12 cellular contexts compared by ENCODE assay signal in genomic region chr10:69217119-69217754, GRCh38. TPM values are rescaled to one million over a fixed set of nuclear protein-coding genes. Genes with fewer than 3 reads are reported as not detected.
DNase-seq lines count a peak whose midpoint lies in the region; ATAC-seq and TF ChIP-seq lines count a peak whose summit lies in the region.
"Had no signal": no experiment of that assay in that cellular context is flagged by ENCODE, and none has a peak within 500 bp of the region (broad histone marks: within the 10 kb centered on the region; RNA-seq: fewer than 3 reads in every experiment).

No MANE protein-coding gene starts in this region.

- H3K4me2 ChIP-seq in GM23248 (ENCODE audit: unreplicated experiment): peak overlapping the region; percentile 6

- H3K27ac ChIP-seq in GM23248 (peak overlapping the region; percentile 59), RWPE2 (ENCODE audit: poor library complexity, severe bottlenecking) (peak overlapping the region; percentile 56), coronary artery (no peak overlapping the region)
- H3K27ac ChIP-seq: esophagus muscularis mucosa, thyroid gland had no signal

- no peak overlapping the region for H3K4me3 ChIP-seq in GM23248
- H3K4me3 ChIP-seq in RWPE2 (ENCODE audit: severe bottlenecking): no peak overlapping the region
- no peak overlapping the region for H3K4me3 ChIP-seq in retinal pigment epithelial cell (ENCODE audit: low read length)
- no peak overlapping the region for H3K4me3 ChIP-seq in coronary artery
- H3K4me3 ChIP-seq: esophagus muscularis mucosa, thyroid gland had no signal

- H3K27me3 ChIP-seq in GM23248 (replicated peaks; ENCODE audit: insufficient read depth) (no peaks in the 10 kb centered on the region), RWPE2 (ENCODE audit: insufficient read depth, poor library complexity, severe bottlenecking) (no peaks in the 10 kb centered on the region)
- H3K27me3 ChIP-seq: thyroid gland had no signal

- no peak overlapping the region for H3K9ac ChIP-seq in GM23248

- in situ Hi-C loops in GM23248 (cut with MboI): no loop called here

- H3K36me3 ChIP-seq in GM23248 (ENCODE audit: low read depth) (no peaks in the 10 kb centered on the region), RWPE2 (ENCODE audit: low read depth) (no peaks in the 10 kb centered on the region)
- H3K36me3 ChIP-seq: esophagus muscularis mucosa, thyroid gland had no signal

- H3F3A ChIP-seq in GM23248 (ENCODE audit: insufficient read depth): 0 out of 2 replicates have a peak, but pooled peaks cover 12% of the 10 kb centered on the region

- WGBS in GM23248 (ENCODE audit: low coverage in 1 of 2, low lambda C conversion rate in 2 of 2, missing lambda C conversion rate in 2 of 2), 2 experiments: 35 to 39% methylated on average over 4 of the region's 4 CpGs

- peak overlapping the region; percentile 16; the same call in 1 of the 2 replicates for H2AFZ ChIP-seq in GM23248

- peak; percentile 86 for DNase-seq in GM23248
- no peak for DNase-seq in RWPE2 (ENCODE audit: low spot score)
- peak; percentile 76 for DNase-seq in fibroblast of peridontal ligament (ENCODE audit: extremely low read depth)
- peak; percentile 99 for DNase-seq in retinal pigment epithelial cell (ENCODE audit: low read depth)
- no peak for DNase-seq in coronary artery (ENCODE audit: low spot score)
- no peak for DNase-seq in NCI-H2081 treated with DMSO at 0.1 percent for 48 hours (lab: John Stamatoyannopoulos, UW)
- DNase-seq: naive B cell, NCI-H2029 treated with DMSO at 0.1 percent for 48 hours, thyroid gland had no signal

- no peaks in the 10 kb centered on the region for H4K20me1 ChIP-seq in GM23248 (ENCODE audit: insufficient read depth)

- no peaks in the 10 kb centered on the region for H3K9me2 ChIP-seq in GM23248 (ENCODE audit: insufficient read depth)

- TF ChIP-seq CTCF in RWPE2 (IDR thresholded peaks at IDR 0.05; ENCODE audit: poor library complexity, severe bottlenecking) (no peak), retinal pigment epithelial cell (conservative IDR thresholded peaks at IDR 0.05; ENCODE audit: low read depth, low read length) (no peak), coronary artery (IDR thresholded peaks at IDR 0.05) (no peak)

- H3K4me1 ChIP-seq in GM23248 (ENCODE audit: insufficient read depth): peaks cover 11% of the 10 kb centered on the region
- H3K4me1 ChIP-seq in RWPE2 (ENCODE audit: insufficient read depth, poor library complexity, severe bottlenecking): peaks cover 34% of the 10 kb centered on the region
- H3K4me1 ChIP-seq: esophagus muscularis mucosa had no signal

- no peaks in the 10 kb centered on the region for H3K79me2 ChIP-seq in GM23248 (ENCODE audit: insufficient read depth)

- peak; percentile 95 for ATAC-seq in RWPE2 (ENCODE audit: low read depth)
- no peak for ATAC-seq in GM18502 (IDR thresholded peaks at IDR 0.05; ENCODE audit: poor library complexity, unreplicated experiment)
- no peak for ATAC-seq in HG03442 (IDR thresholded peaks at IDR 0.05; ENCODE audit: unreplicated experiment)

- H3K9me3 ChIP-seq in GM23248 (ENCODE audit: low read depth) (no peaks in the 10 kb centered on the region), RWPE2 (ENCODE audit: severe bottlenecking) (no peaks in the 10 kb centered on the region)
- H3K9me3 ChIP-seq: esophagus muscularis mucosa, thyroid gland had no signal

RNA-seq across cellular contexts. Expression of gene HKDC1, which starts 2.9 kb away (rescaled TPM):
- 0.13 and 0.32 TPM in 2 replicates for total RNA-seq in GM23248 (2014; rRNA removed; shearing (Covaris generic))
- polyA plus RNA-seq in GM23248 (2016; fragmentation: Nextera tagmentation; extraction: Ambion mirVana): 0.33 and 0.34 TPM in 2 replicates

RNA-seq across cellular contexts. Expression of gene SUPV3L1, which starts 37.2 kb away (rescaled TPM):
- total RNA-seq in GM23248 (2014; rRNA removed; shearing (Covaris generic)): 18.2 and 29.9 TPM in 2 replicates
- 28.1 and 29.8 TPM in 2 replicates for polyA plus RNA-seq in GM23248 (2016; fragmentation: Nextera tagmentation; extraction: Ambion mirVana)

Comparison
In these comparisons a context has a peak if more than half of its experiments do, and no peak if none do; other contexts are left out.
1. DNase-seq: peak in GM23248 (single experiment), fibroblast of peridontal ligament (single experiment) and retinal pigment epithelial cell (single experiment); none in RWPE2 (single experiment), coronary artery (single experiment) and NCI-H2081 treated with DMSO at 0.1 percent for 48 hours (single experiment).
2. H3K27ac ChIP-seq: peak in GM23248 (single experiment) and RWPE2 (single experiment); none in coronary artery (0 of 2).